Comparison of ENCODE assay signal across 1 cellular context in genomic region chr22:42070517-42071422, GRCh38.
TF ChIP-seq lines count a peak whose summit lies in the region.

Gene NAGA, minus strand, starts transcription at chr22:42070812. Its CDS starts 515 bp downstream, at chr22:42070297.

TF ChIP-seq in GM12878, 131 proteins besides CTCF, POLR2A, EP300 and RAD21 (continued from another document):
- TF ChIP-seq ZNF687 (IDR thresholded peaks at IDR 0.05) (peak; percentile 68), POLR2AphosphoS5 (IDR thresholded peaks at IDR 0.05; ENCODE audit: low read length) (peak; percentile 63; the same call in 1 of the 2 replicates), SMAD5 (IDR thresholded peaks at IDR 0.05; ENCODE audit: low read depth) (peak; percentile 49; the same call in 1 of the 2 replicates), MAX (IDR thresholded peaks at IDR 0.05; ENCODE audit: low read depth, low read length) (peak; percentile 75; the same call in 1 of the 2 replicates), BCLAF1 (IDR thresholded peaks at IDR 0.05) (no peak), ATF2 (IDR thresholded peaks at IDR 0.05; ENCODE audit: low read length) (no peak), LARP7 (IDR thresholded peaks at IDR 0.05) (peak; percentile 41; the same call in 1 of the 2 replicates), CREM (IDR thresholded peaks at IDR 0.05; ENCODE audit: low read depth) (no peak), GATAD2B (conservative IDR thresholded peaks at IDR 0.05; ENCODE audit: low read depth) (peak; percentile 31; the same call in 1 of the 2 replicates), SMARCA5 (IDR thresholded peaks at IDR 0.05) (peak; percentile 55; the same call in 1 of the 2 replicates), MTA2 (IDR thresholded peaks at IDR 0.05; ENCODE audit: low read depth) (peak; percentile 25; the same call in 1 of the 2 replicates), MTA3 (IDR thresholded peaks at IDR 0.05; ENCODE audit: borderline replicate concordance, low read length) (no peak), IKZF2 (IDR thresholded peaks at IDR 0.05) (no peak; a peak in 2 of 4 replicates), MYB (IDR thresholded peaks at IDR 0.05; ENCODE audit: borderline replicate concordance, low read depth, low read length) (no peak), EGR1 (IDR thresholded peaks at IDR 0.05; ENCODE audit: borderline replicate concordance in 1 of 2, low read depth in 2 of 2, low read length in 2 of 2) (peak in 1 of 2 experiments; percentile 46; a peak in 1 of 3 replicates), IKZF1 (conservative IDR thresholded peaks at IDR 0.05) (peak; percentile 78), TARDBP (IDR thresholded peaks at IDR 0.05; ENCODE audit: borderline replicate concordance) (0 out of 2 replicates have a peak, but pooled peaks have one; percentile 65), RBBP5 (conservative IDR thresholded peaks at IDR 0.05) (no peak), HDGF (IDR thresholded peaks at IDR 0.05) (peak; percentile 99), TCF12 (IDR thresholded peaks at IDR 0.05; ENCODE audit: low read depth, low read length) (0 out of 2 replicates have a peak, but pooled peaks have one; percentile 7), HSF1 (IDR thresholded peaks at IDR 0.05; ENCODE audit: low read depth, low read length) (no peak), NR2C2 (IDR thresholded peaks at IDR 0.05; ENCODE audit: borderline replicate concordance, control insufficient read depth, insufficient read length, low read depth) (no peak), PML (IDR thresholded peaks at IDR 0.05; ENCODE audit: low read length) (peak; percentile 55; the same call in 1 of the 2 replicates)
TF ChIP-seq in GM12878: peak in this region for 38.
